ENCODE assay signal across 9 cellular contexts in the genomic region with DNA sequence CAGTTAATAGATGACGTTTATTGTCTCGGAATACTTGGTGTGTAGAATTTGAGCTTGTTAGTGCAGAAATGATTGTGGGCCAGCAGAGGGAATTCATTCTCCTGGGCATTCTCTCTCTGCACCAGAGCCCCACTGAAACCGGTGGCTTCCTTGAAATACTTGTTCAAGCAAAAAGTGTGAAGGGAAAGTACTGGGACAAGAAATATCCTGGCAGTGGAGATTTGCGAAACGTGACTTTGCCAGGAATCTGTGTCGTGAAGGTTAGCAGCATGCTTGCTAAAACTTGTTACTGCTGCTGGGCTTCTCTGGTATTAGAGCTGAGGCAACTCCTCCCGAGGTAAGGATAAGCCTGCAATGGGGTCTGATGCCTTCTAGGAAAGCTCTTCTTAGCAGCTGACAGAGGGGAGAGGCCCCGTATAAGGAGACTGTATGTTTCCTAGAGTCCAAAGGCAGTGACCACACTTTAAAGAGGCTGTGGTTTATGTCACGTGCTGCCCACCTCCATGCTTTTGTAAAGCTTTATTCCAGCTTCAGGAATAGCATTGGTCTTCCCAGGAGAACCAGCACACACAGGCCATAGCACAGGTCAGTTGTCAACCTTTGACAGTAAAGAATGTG.
DNase-seq lines count a peak whose midpoint lies in the region; ATAC-seq lines count a peak whose summit lies in the region.
"Had no signal": no experiment of that assay in that cellular context is flagged by ENCODE, and none has a peak within 500 bp of the region (broad histone marks: within the 10 kb centered on the region; RNA-seq: fewer than 3 reads in every experiment).

No MANE protein-coding gene starts in this region.

- ATAC-seq in HG02938 (IDR thresholded peaks at IDR 0.05; ENCODE audit: unreplicated experiment), result no peak

- DNase-seq in DMS 273 (lab: John Stamatoyannopoulos, UW; ENCODE audit: unreplicated experiment) (peak; percentile 13), DMS 273 treated with DMSO at 0.1 percent for 48 hours (lab: John Stamatoyannopoulos, UW) (no peak), iris pigment epithelial cell (ENCODE audit: low read depth) (peak; percentile 23), NCI-H2107 treated with DMSO at 0.1 percent for 48 hours (lab: John Stamatoyannopoulos, UW; ENCODE audit: unreplicated experiment) (no peak)
- no peak for DNase-seq in activated naive CD4-positive, alpha-beta T cell treated with Interleukin-2 at 50 U/mL for 16 hours

- H3K27me3 Mint-ChIP-seq in activated naive CD8-positive, alpha-beta T cell, result no peaks in the 10 kb centered on the region

- no peaks in the 10 kb centered on the region for H3K9me3 Mint-ChIP-seq in activated naive CD8-positive, alpha-beta T cell (ENCODE audit: low read depth)

- H3K4me3 ChIP-seq in skin epidermis, result peak overlapping the region; percentile 59 to 76 (median 70)

- H3K4me3 Mint-ChIP-seq in activated naive CD8-positive, alpha-beta T cell, result peak overlapping the region; percentile 89

- peaks cover 68% of the 10 kb centered on the region for H3K4me1 Mint-ChIP-seq in activated naive CD8-positive, alpha-beta T cell (ENCODE audit: low read depth)

- H3K27ac ChIP-seq in skin epidermis, result peak overlapping the region in 16 of 21 experiments; percentile 5 to 93 (median 88)
- H3K27ac ChIP-seq: 22Rv1 had no signal

- peak overlapping the region; percentile 84 for H3K27ac Mint-ChIP-seq in activated naive CD8-positive, alpha-beta T cell

- no peaks in the 10 kb centered on the region for H3K36me3 Mint-ChIP-seq in activated naive CD8-positive, alpha-beta T cell

Comparison
In these comparisons a context has a peak if more than half of its experiments do, and no peak if none do; other contexts are left out.
1. DNase-seq: peak in DMS 273 (single experiment) and iris pigment epithelial cell (single experiment); none in DMS 273 treated with DMSO at 0.1 percent for 48 hours (single experiment), NCI-H2107 treated with DMSO at 0.1 percent for 48 hours (single experiment) and activated naive CD4-positive, alpha-beta T cell treated with Interleukin-2 at 50 U/mL for 16 hours (single experiment).